ENCODE assay signal across 8 cellular contexts in genomic region chr11:47715082-47715669, GRCh38. TPM values are rescaled to one million over a fixed set of nuclear protein-coding genes. Genes with fewer than 3 reads are reported as not detected.
DNase-seq lines count a peak whose midpoint lies in the region; ATAC-seq and TF ChIP-seq lines count a peak whose summit lies in the region.

Gene AGBL2, minus strand, starts transcription at chr11:47715369. Its CDS starts 719 bp downstream, at chr11:47714650.

- TF ChIP-seq CTCF in foreskin keratinocyte (conservative IDR thresholded peaks at IDR 0.05) (no peak), neural progenitor cell (IDR thresholded peaks at IDR 0.05) (no peak)

- peak within 1 kb of the TSS; percentile 80 for H3K4me3 Mint-ChIP-seq in neural progenitor cell

- DNase-seq in DMS 273 treated with DMSO at 0.1 percent for 48 hours (lab: John Stamatoyannopoulos, UW) (peak; percentile 50), RKO (ENCODE audit: low spot score) (peak; percentile 77), foreskin keratinocyte (peak in 1 of 2 donors; percentile 37), neural progenitor cell (ENCODE audit: low spot score) (peak; percentile 79)
- DNase-seq in activated effector memory CD4-positive, alpha-beta T cell treated with anti-CD3 and anti-CD28 coated beads, Interleukin-2, amount 50 U/mL, for 16 hours, result peak; percentile 93

- peaks cover 11% of the 10 kb centered on the region for H3K4me1 Mint-ChIP-seq in neural progenitor cell

- H3K9me3 Mint-ChIP-seq in neural progenitor cell, result no peaks in the 10 kb centered on the region

- H3K9ac ChIP-seq in HUES64 (ENCODE audit: low read depth, low read length), result peak within 1 kb of the TSS; percentile 70
- no peak within 1 kb of the TSS for H3K9ac ChIP-seq in neural progenitor cell
- peak within 1 kb of the TSS; percentile 76 to 80 for H3K9ac ChIP-seq in stomach smooth muscle (ENCODE audit: low read length in 2 of 2)

- H3K4me1 ChIP-seq in HUES64 (ENCODE audit: insufficient read depth, low read length) (0 out of 2 replicates have a peak, but pooled peaks cover 4% of the 10 kb centered on the region), foreskin keratinocyte (no peaks in the 10 kb centered on the region), neural progenitor cell (no peaks in the 10 kb centered on the region), stomach smooth muscle (ENCODE audit: control insufficient read depth, insufficient read depth, low read length) (peaks cover 11% of the 10 kb centered on the region)

- H3K27ac ChIP-seq in HUES64 (ENCODE audit: low read depth, low read length) (no peak within 1 kb of the TSS), foreskin keratinocyte (peak within 1 kb of the TSS; percentile 67), neural progenitor cell (peak within 1 kb of the TSS; percentile 33), stomach smooth muscle (ENCODE audit: low read length) (peak within 1 kb of the TSS; percentile 55)

- ATAC-seq in GM21447 (IDR thresholded peaks at IDR 0.05; ENCODE audit: unreplicated experiment) (peak; percentile 98), foreskin keratinocyte (peak; percentile 93)

- H3F3A ChIP-seq in neural progenitor cell (ENCODE audit: low read depth), result peaks cover 52% of the 10 kb centered on the region

- H4K20me1 ChIP-seq in neural progenitor cell (ENCODE audit: low read depth), result no peaks in the 10 kb centered on the region

- H3K4me3 ChIP-seq in HUES64 (ENCODE audit: low read length), result peak within 1 kb of the TSS; percentile 62
- H3K4me3 ChIP-seq in neural progenitor cell, result peak within 1 kb of the TSS; percentile 47
- H3K4me3 ChIP-seq in stomach smooth muscle (ENCODE audit: low read length in 2 of 2), result peak within 1 kb of the TSS; percentile 71 to 93

- no peaks in the 10 kb centered on the region for H3K79me2 ChIP-seq in neural progenitor cell (ENCODE audit: low read depth)

- no peaks in the 10 kb centered on the region for H3K27me3 ChIP-seq in HUES64 (ENCODE audit: insufficient read depth, low read length)
- no peaks in the 10 kb centered on the region for H3K27me3 ChIP-seq in foreskin keratinocyte
- H3K27me3 ChIP-seq in neural progenitor cell, result no peaks in the 10 kb centered on the region
- H3K27me3 ChIP-seq in stomach smooth muscle (ENCODE audit: control insufficient read depth in 1 of 2, insufficient read depth in 2 of 2, low read length in 2 of 2), result no peaks in the 10 kb centered on the region

- H3K36me3 Mint-ChIP-seq in neural progenitor cell, result peaks cover 12% of the 10 kb centered on the region

- peaks cover 3% of the 10 kb centered on the region for H3K27me3 Mint-ChIP-seq in neural progenitor cell (ENCODE audit: insufficient read depth, low read depth)

- no peak within 1 kb of the TSS for H3K27ac Mint-ChIP-seq in neural progenitor cell

- H3K36me3 ChIP-seq in HUES64 (ENCODE audit: insufficient read depth, low read length), result peaks cover 42% of the 10 kb centered on the region
- peaks cover 13% of the 10 kb centered on the region for H3K36me3 ChIP-seq in neural progenitor cell
- H3K36me3 ChIP-seq in stomach smooth muscle (ENCODE audit: control insufficient read depth in 2 of 2, insufficient read depth in 2 of 2, low read length in 2 of 2), result peaks cover 20 to 22% of the 10 kb centered on the region in 2 donors

- WGBS in HUES64, result 82% methylated on average over 35 of the region's 35 CpGs

- H3K4me2 ChIP-seq in neural progenitor cell, result peak within 1 kb of the TSS; percentile 70

- no peaks in the 10 kb centered on the region for H3K9me3 ChIP-seq in HUES64 (ENCODE audit: insufficient read depth, low read depth, low read length)
- no peaks in the 10 kb centered on the region for H3K9me3 ChIP-seq in neural progenitor cell (ENCODE audit: low read depth)
- no peaks in the 10 kb centered on the region for H3K9me3 ChIP-seq in stomach smooth muscle (ENCODE audit: control insufficient read depth in 2 of 2, low read length in 2 of 2)

- peak within 1 kb of the TSS; percentile 78 for H2AFZ ChIP-seq in neural progenitor cell (replicated peaks)

RNA-seq across cellular contexts. Expression of gene AGBL2, which starts in this region (rescaled TPM):
- polyA plus RNA-seq in HUES64 (2013, experiment 1 of 2), result 0.35 TPM
- polyA plus RNA-seq in HUES64 (2013, experiment 2 of 2), result not detected
- total RNA-seq in foreskin keratinocyte (0.63 and 1.8 TPM in 2 replicates), neural progenitor cell (ENCODE audit: low replicate concordance) (2.5 and 3.7 TPM in 2 replicates)
- 0.32 and 0.36 TPM in 2 replicates for polyA plus RNA-seq in foreskin keratinocyte
